Comparison of ENCODE assay signal across 8 cellular contexts in the genomic region with DNA sequence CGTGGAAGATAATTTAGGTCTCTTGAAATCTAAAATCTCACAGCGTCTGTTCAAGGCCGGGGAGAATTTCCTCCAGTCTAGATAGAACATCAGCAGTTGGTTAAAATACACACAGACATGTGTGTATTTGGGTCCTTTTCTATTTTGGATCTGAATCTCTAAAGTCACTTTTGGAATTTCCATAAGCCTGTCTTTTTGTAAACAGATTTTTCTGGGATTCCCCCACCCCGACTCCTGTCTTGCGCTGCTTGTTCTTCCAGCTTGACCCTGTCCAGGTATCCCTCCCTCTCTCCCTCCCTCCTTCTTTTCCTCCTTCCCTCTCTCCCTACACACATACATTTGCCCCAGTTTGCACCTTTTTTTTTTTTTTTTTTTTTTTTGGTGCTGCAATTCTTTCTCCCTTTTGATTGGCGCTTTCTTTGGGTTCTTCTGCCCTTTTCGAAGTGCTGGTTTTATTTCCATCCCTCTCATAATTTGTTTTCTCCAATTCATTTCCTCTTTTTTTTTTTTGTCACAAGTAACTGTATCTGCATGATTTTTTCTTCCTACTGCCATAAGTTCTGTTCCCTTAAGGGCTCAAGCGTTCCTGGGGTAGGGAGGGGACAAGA.
DNase-seq lines count a peak whose midpoint lies in the region; ATAC-seq, FAIRE-seq and TF ChIP-seq lines count a peak whose summit lies in the region.

No MANE protein-coding gene starts in this region.

- H3K4me3 ChIP-seq in GM06990 (replicated peaks; ENCODE audit: low read depth, low read length) (peak overlapping the region; percentile 73), ectodermal cell (ENCODE audit: insufficient read depth, low read depth, low read length) (peak overlapping the region; percentile 62)

- no peaks in the 10 kb centered on the region for H3K9me3 ChIP-seq in ectodermal cell (ENCODE audit: control insufficient read depth, low read length)

- 33 to 37% methylated on average over 8 of the region's 8 CpGs for WGBS in ectodermal cell, 2 experiments

- DNase-seq in GM06990 (ENCODE audit: extremely low read depth, insufficient read length) = no peak
- DNase-seq in NOMO-1 treated with DMSO at 0.1 percent for 48 hours (lab: John Stamatoyannopoulos, UW; ENCODE audit: unreplicated experiment) = peak; percentile 47
- no peak for DNase-seq in neural crest cell (ENCODE audit: low read depth, low spot score)
- DNase-seq in urothelium cell line (ENCODE audit: low spot score) = no peak
- no peak for DNase-seq in nucleus accumbens (lab: John Stamatoyannopoulos, UW)

- peaks cover 18% of the 10 kb centered on the region for H3K4me1 Mint-ChIP-seq in neural crest cell

- no peak for ATAC-seq in HG03280 (IDR thresholded peaks at IDR 0.05; ENCODE audit: unreplicated experiment)
- no peak for ATAC-seq in GM21619 (IDR thresholded peaks at IDR 0.05; ENCODE audit: unreplicated experiment)

- H3K36me3 ChIP-seq in GM06990 (ENCODE audit: control insufficient read depth, insufficient read depth, low read length) (no peaks in the 10 kb centered on the region), ectodermal cell (ENCODE audit: control insufficient read depth, insufficient read depth, low read length) (no peaks in the 10 kb centered on the region)

- TF ChIP-seq CTCF in GM06990 (IDR thresholded peaks at IDR 0.05; ENCODE audit: insufficient read depth, low read length, poor library complexity, severe bottlenecking) (no peak), neural crest cell (conservative IDR thresholded peaks at IDR 0.05) (no peak)

- H3K27ac ChIP-seq in ectodermal cell (ENCODE audit: insufficient read depth, low read depth, low read length, poor library complexity, severe bottlenecking) = no peak overlapping the region

- H3K27ac Mint-ChIP-seq in neural crest cell (ENCODE audit: unreplicated experiment) = peak overlapping the region; percentile 6

- H3K4me3 Mint-ChIP-seq in neural crest cell = peak overlapping the region; percentile 64

- peaks cover 3% of the 10 kb centered on the region for H3K4me1 ChIP-seq in ectodermal cell (ENCODE audit: control insufficient read depth, insufficient read depth, low read length)

- no peaks in the 10 kb centered on the region for H3K9me3 Mint-ChIP-seq in neural crest cell

- H3K27me3 Mint-ChIP-seq in neural crest cell (ENCODE audit: low read depth) = peaks cover 8% of the 10 kb centered on the region

- no peaks in the 10 kb centered on the region for H3K27me3 ChIP-seq in GM06990 (replicated peaks; ENCODE audit: control insufficient read depth, insufficient read depth, low read length)
- H3K27me3 ChIP-seq in ectodermal cell (ENCODE audit: control insufficient read depth, insufficient read depth, low read length, poor library complexity, severe bottlenecking) = peaks cover 24% of the 10 kb centered on the region

- FAIRE-seq in urothelium cell line (lab: Jason Lieb, UNC) = no peak

- H3K36me3 Mint-ChIP-seq in neural crest cell (ENCODE audit: low read depth) = no peaks in the 10 kb centered on the region
